1 cellular context compared by ENCODE assay signal in genomic region chr15:63598467-63599400, GRCh38.
TF ChIP-seq lines count a peak whose summit lies in the region.

No MANE protein-coding gene starts in this region.

TF ChIP-seq in K562, 482 proteins besides CTCF, POLR2A, EP300 and RAD21 (continued from another document):
- TF ChIP-seq PYGO2 (tag; IDR thresholded peaks at IDR 0.05) (no peak), CREB3L1 (IDR thresholded peaks at IDR 0.05; ENCODE audit: borderline replicate concordance, low read depth) (no peak)
